ENCODE assay signal across 26 cellular contexts in genomic region chrX:23435108-23435507, GRCh38.
DNase-seq lines count a peak whose midpoint lies in the region; ATAC-seq and TF ChIP-seq lines count a peak whose summit lies in the region.
"Had no signal": no experiment of that assay in that cellular context is flagged by ENCODE, and none has a peak within 500 bp of the region (broad histone marks: within the 10 kb centered on the region; RNA-seq: fewer than 3 reads in every experiment).

No MANE protein-coding gene starts in this region.

- H3K4me3 Mint-ChIP-seq in endodermal cell: no peak overlapping the region
- no peak overlapping the region for H3K4me3 Mint-ChIP-seq in nephron
- H3K4me3 Mint-ChIP-seq in chondrocyte (ENCODE audit: unreplicated experiment): no peak overlapping the region
- H3K4me3 Mint-ChIP-seq: activated T-cell treated with anti-CD3 and anti-CD28 coated beads, Interleukin-2, amount 50 U/mL, for 24 hours; CD14-positive monocyte; nephron progenitor cell had no signal

- H3K27ac Mint-ChIP-seq in endodermal cell (no peak overlapping the region), nephron (peak overlapping the region in 2 of 3 experiments; percentile 87 to 95), chondrocyte (ENCODE audit: unreplicated experiment) (no peak overlapping the region)
- H3K27ac Mint-ChIP-seq: activated T-cell treated with anti-CD3 and anti-CD28 coated beads, Interleukin-2, amount 50 U/mL, for 24 hours; CD14-positive monocyte; nephron progenitor cell had no signal

- ATAC-seq in thoracic aorta (ENCODE audit: insufficient number of reproducible peaks, low FRiP score, low read depth): no peak
- no peak for ATAC-seq in GM18858 (IDR thresholded peaks at IDR 0.05; ENCODE audit: unreplicated experiment)
- ATAC-seq: esophagus mucosa, K562 had no signal

- H3K4me3 ChIP-seq in ascending aorta (no peak overlapping the region), endodermal cell (ENCODE audit: low read length) (no peak overlapping the region), thoracic aorta (no peak overlapping the region), HAP-1 (no peak overlapping the region)
- H3K4me3 ChIP-seq: K562, MG63, right atrium auricular region, suprapubic skin had no signal

- H3K4me1 Mint-ChIP-seq in endodermal cell (peaks cover 45% of the 10 kb centered on the region), nephron (peaks cover 18% of the 10 kb centered on the region), chondrocyte (ENCODE audit: low read depth) (peaks cover 12% of the 10 kb centered on the region)
- H3K4me1 Mint-ChIP-seq: CD14-positive monocyte, nephron progenitor cell had no signal

- H3K9ac ChIP-seq in endodermal cell (ENCODE audit: extremely low read depth, low read length, poor library complexity, severe bottlenecking): no peak overlapping the region
- H3K9ac ChIP-seq: parathyroid adenoma had no signal

- in situ Hi-C loops in HAP-1 (cut with MboI; ENCODE audit: low sequenced_read_pairs): no loop called here

- H3K9me3 Mint-ChIP-seq in endodermal cell: peaks cover 4% of the 10 kb centered on the region
- H3K9me3 Mint-ChIP-seq in nephron: peaks cover 4% of the 10 kb centered on the region
- peaks cover 2% of the 10 kb centered on the region for H3K9me3 Mint-ChIP-seq in chondrocyte (ENCODE audit: low read depth)

- TF ChIP-seq CTCF in ascending aorta (IDR thresholded peaks at IDR 0.05): no peak
- no peak for TF ChIP-seq CTCF in endodermal cell (conservative IDR thresholded peaks at IDR 0.05)
- TF ChIP-seq CTCF in nephron (IDR thresholded peaks at IDR 0.05; ENCODE audit: unreplicated experiment in 3 of 3): no peak
- no peak for TF ChIP-seq CTCF in thoracic aorta (IDR thresholded peaks at IDR 0.05)
- TF ChIP-seq CTCF in chondrocyte (IDR thresholded peaks at IDR 0.05): no peak

- no peaks in the 10 kb centered on the region for H3K27me3 Mint-ChIP-seq in endodermal cell (ENCODE audit: insufficient read depth)
- peaks cover 4% of the 10 kb centered on the region for H3K27me3 Mint-ChIP-seq in nephron (ENCODE audit: low read depth)
- H3K27me3 Mint-ChIP-seq in chondrocyte (ENCODE audit: low read depth): peaks cover 4% of the 10 kb centered on the region

- H3K4me1 ChIP-seq in ascending aorta (no peaks in the 10 kb centered on the region), endodermal cell (ENCODE audit: control insufficient read depth, insufficient read depth, low read length) (no peaks in the 10 kb centered on the region), thoracic aorta (ENCODE audit: control insufficient read depth in 1 of 2, low read depth in 2 of 2) (peaks cover 0 to 20% of the 10 kb centered on the region in 2 donors), HAP-1 (no peaks in the 10 kb centered on the region)
- H3K4me1 ChIP-seq: parathyroid adenoma, suprapubic skin had no signal

- H3K27me3 ChIP-seq in ascending aorta: no peaks in the 10 kb centered on the region
- H3K27me3 ChIP-seq in endodermal cell (ENCODE audit: control insufficient read depth, insufficient read depth, low read length, poor library complexity, severe bottlenecking): no peaks in the 10 kb centered on the region
- no peaks in the 10 kb centered on the region for H3K27me3 ChIP-seq in thoracic aorta (replicated peaks; ENCODE audit: insufficient read depth)
- no peaks in the 10 kb centered on the region for H3K27me3 ChIP-seq in HAP-1 (ENCODE audit: low read depth)
- H3K27me3 ChIP-seq: brain microvascular endothelial cell, MG63, right atrium auricular region, suprapubic skin had no signal

- no peak for DNase-seq in ascending aorta (ENCODE audit: low spot score in 2 of 2)
- DNase-seq in endodermal cell: peak; percentile 46
- DNase-seq in thoracic aorta (ENCODE audit: low spot score): no peak
- no peak for DNase-seq in HAP-1 (ENCODE audit: low spot score in 2 of 2)
- no peak for DNase-seq in medulla oblongata (ENCODE audit: extremely low spot score)
- DNase-seq in chondrocyte (ENCODE audit: low spot score): no peak
- DNase-seq: activated CD4-positive, alpha-beta T cell treated with anti-CD3 and anti-CD28 coated beads for 4 hours; activated gamma-delta T cell treated with Interleukin-2 at 50 U/mL for 16 hours; activated T-cell treated with anti-CD3 and anti-CD28 coated beads, Interleukin-2, amount 50 U/mL, for 24 hours; cortex of kidney; NCI-H2081; NCI-H774; nephron progenitor cell; stimulated activated CD4-positive, alpha-beta T cell treated with anti-CD3 and anti-CD28 coated beads, Interleukin-12 subunit alpha, Interleukin-12 subunit beta, amount 100 ng/mL, for 4 hours; stimulated activated CD4-positive, alpha-beta T cell treated with anti-CD3 and anti-CD28 coated beads, Interleukin-4, amount 100 ng/mL, for 1 hour had no signal

- peak overlapping the region; percentile 69 to 79 for H3K27ac ChIP-seq in ascending aorta
- no peak overlapping the region for H3K27ac ChIP-seq in endodermal cell (ENCODE audit: low read depth, low read length)
- H3K27ac ChIP-seq in thoracic aorta: peak overlapping the region; percentile 77 to 78
- H3K27ac ChIP-seq: brain microvascular endothelial cell, parathyroid adenoma, suprapubic skin, VCaP had no signal

- 75% methylated on average over 1 of the region's 1 CpG; no CpG with 5 or more reads in 1 of the 2 experiments for WGBS in endodermal cell (ENCODE audit: insufficient coverage in 1 of 2, insufficient read length in 1 of 2), 2 experiments

- no peaks in the 10 kb centered on the region for H3K36me3 ChIP-seq in ascending aorta
- no peaks in the 10 kb centered on the region for H3K36me3 ChIP-seq in endodermal cell (ENCODE audit: control insufficient read depth, insufficient read depth, low read length)
- no peaks in the 10 kb centered on the region for H3K36me3 ChIP-seq in thoracic aorta
- no peaks in the 10 kb centered on the region for H3K36me3 ChIP-seq in HAP-1 (replicated peaks)
- H3K36me3 ChIP-seq: brain microvascular endothelial cell, MG63, right atrium auricular region, suprapubic skin had no signal

- H3K36me3 Mint-ChIP-seq in endodermal cell (ENCODE audit: low read depth) (peaks cover 1% of the 10 kb centered on the region), nephron (ENCODE audit: low read depth) (no peaks in the 10 kb centered on the region), chondrocyte (ENCODE audit: low read depth) (no peaks in the 10 kb centered on the region)
- H3K36me3 Mint-ChIP-seq: CD14-positive monocyte had no signal

- H3K9me3 ChIP-seq in ascending aorta (no peaks in the 10 kb centered on the region), endodermal cell (ENCODE audit: control insufficient read depth, low read length) (no peaks in the 10 kb centered on the region), thoracic aorta (no peaks in the 10 kb centered on the region), HAP-1 (no peaks in the 10 kb centered on the region)
- H3K9me3 ChIP-seq: MG63, right atrium auricular region, suprapubic skin had no signal

- intact Hi-C loops in ascending aorta (cut with DNase I): no loop called here

Comparison
In these comparisons a context has a peak if more than half of its experiments do, and no peak if none do; other contexts are left out.
1. H3K27ac Mint-ChIP-seq: peak in nephron (2 of 3); none in endodermal cell (single experiment) and chondrocyte (single experiment).